In genomic region chr2:119278385-119278784, GRCh38 we compare ENCODE assay signal across 1 cellular context. TPM values are rescaled to one million over a fixed set of nuclear protein-coding genes. Genes with fewer than 3 reads are reported as not detected.
"Had no signal": no experiment of that assay in that cellular context is flagged by ENCODE, and none has a peak within 500 bp of the region (broad histone marks: within the 10 kb centered on the region; RNA-seq: fewer than 3 reads in every experiment).

No MANE protein-coding gene starts in this region.

RNA-seq across cellular contexts. Expression of gene STEAP3, which starts 54.8 kb away (rescaled TPM):
- total RNA-seq: activated CD4-positive, alpha-beta memory T cell treated with anti-CD3 and anti-CD28 coated beads, Interleukin-2, amount 10 ng/mL, durations not matched to agents 7 days and 5 days had no signal
